In genomic region chr6:148837941-148838340, GRCh38 we compare ENCODE assay signal across 11 cellular contexts.
"Had no signal": no experiment of that assay in that cellular context is flagged by ENCODE, and none has a peak within 500 bp of the region (broad histone marks: within the 10 kb centered on the region; RNA-seq: fewer than 3 reads in every experiment).

No MANE protein-coding gene starts in this region.

- H3K9me3 Mint-ChIP-seq: activated naive CD4-positive, alpha-beta T cell treated with anti-CD3 and anti-CD28 coated beads for 36 hours; immature natural killer cell; natural killer cell; T-helper 1 cell treated with Interleukin-12 subunit alpha and Interleukin-12 subunit beta and Interleukin-4 antibody, amounts not matched to agents 30 μg/mL and 1 μg/mL, for 36 hours had no signal

- H3K36me3 Mint-ChIP-seq: natural killer cell had no signal

- H3K4me3 ChIP-seq: lung had no signal

- H3K4me3 Mint-ChIP-seq: activated CD8-positive, alpha-beta T cell treated with anti-CD3 and anti-CD28 coated beads, Interleukin-2, amount 10 ng/mL, durations not matched to agents 7 days and 5 days; activated naive CD4-positive, alpha-beta T cell treated with anti-CD3 and anti-CD28 coated beads for 36 hours; immature natural killer cell; natural killer cell; T-helper 1 cell treated with Interleukin-12 subunit alpha and Interleukin-12 subunit beta and Interleukin-4 antibody, amounts not matched to agents 30 μg/mL and 1 μg/mL, for 36 hours had no signal

- ATAC-seq: activated CD8-positive, alpha-beta T cell treated with anti-CD3 and anti-CD28 coated beads, Interleukin-2, amount 10 ng/mL, durations not matched to agents 7 days and 5 days; left cardiac atrium; natural killer cell had no signal

- DNase-seq: activated CD4-positive, alpha-beta T cell treated with anti-CD3 and anti-CD28 coated beads for 48 hours; activated CD8-positive, alpha-beta T cell treated with anti-CD3 and anti-CD28 coated beads, Interleukin-2, amount 10 ng/mL, durations not matched to agents 7 days and 5 days; activated naive CD4-positive, alpha-beta T cell treated with anti-CD3 and anti-CD28 coated beads for 36 hours; cortex of kidney; immature natural killer cell; left cardiac atrium; natural killer cell; stimulated activated CD4-positive, alpha-beta T cell treated with anti-CD3 and anti-CD28 coated beads, Interleukin-4, amount 100 ng/mL, for 1 hour; stimulated activated CD8-positive, alpha-beta memory T cell treated with anti-CD3 and anti-CD28 coated beads, Interleukin-4, amount 100 ng/mL, for 48 hours had no signal

- H3K27ac Mint-ChIP-seq: activated CD8-positive, alpha-beta T cell treated with anti-CD3 and anti-CD28 coated beads, Interleukin-2, amount 10 ng/mL, durations not matched to agents 7 days and 5 days; activated naive CD4-positive, alpha-beta T cell treated with anti-CD3 and anti-CD28 coated beads for 36 hours; natural killer cell; T-helper 1 cell treated with Interleukin-12 subunit alpha and Interleukin-12 subunit beta and Interleukin-4 antibody, amounts not matched to agents 30 μg/mL and 1 μg/mL, for 36 hours had no signal
